14 cellular contexts compared by ENCODE assay signal in genomic region chr16:30998852-30999761, GRCh38. TPM values are rescaled to one million over a fixed set of nuclear protein-coding genes. Genes with fewer than 3 reads are reported as not detected.
A peak's percentile ranks its signal among the peaks of the same experiment; 100 is the strongest.
DNase-seq lines count a peak whose midpoint lies in the region; ATAC-seq, FAIRE-seq and TF ChIP-seq lines count a peak whose summit lies in the region.
"Had no signal": no experiment of that assay in that cellular context is flagged by ENCODE, and none has a peak within 500 bp of the region (broad histone marks: within the 10 kb centered on the region; RNA-seq: fewer than 3 reads in every experiment).

No MANE protein-coding gene starts in this region.

- H3K27ac ChIP-seq in RWPE1 (peak overlapping the region; percentile 94), skeletal muscle tissue (ENCODE audit: low read depth, low read length) (peak overlapping the region; percentile 47), kidney (ENCODE audit: low read depth in 2 of 2, low read length in 2 of 2) (no peak overlapping the region)
- H3K27ac ChIP-seq: foreskin keratinocyte had no signal

- intact Hi-C loops in kidney (cut with DNase I), result no loop called here

- H3K4me1 ChIP-seq in skeletal muscle tissue (ENCODE audit: control insufficient read depth in 3 of 3, insufficient read depth in 3 of 3, low read length in 3 of 3) (peaks cover 4 to 16% (median 10%) of the 10 kb centered on the region in 3 donors), kidney (ENCODE audit: control insufficient read depth in 1 of 2, insufficient read depth in 1 of 2, low read depth in 1 of 2, low read length in 2 of 2) (peaks cover 0 to 9% of the 10 kb centered on the region in 2 donors)

- no peak for TF ChIP-seq CTCF in RWPE1 (conservative IDR thresholded peaks at IDR 0.05; ENCODE audit: low read depth)
- TF ChIP-seq CTCF in fibroblast of mammary gland (conservative IDR thresholded peaks at IDR 0.05; ENCODE audit: control insufficient read depth, insufficient read depth, low read depth, low read length), result no peak
- no peak for TF ChIP-seq CTCF in kidney (IDR thresholded peaks at IDR 0.05; ENCODE audit: borderline replicate concordance, extremely low read depth, insufficient read depth)

- H3K36me3 ChIP-seq in H7 (replicated peaks; ENCODE audit: control insufficient read depth, insufficient read depth, low read length) (no peaks in the 10 kb centered on the region), skeletal muscle tissue (ENCODE audit: control insufficient read depth in 3 of 3, insufficient read depth in 3 of 3, low read length in 3 of 3) (no peaks in the 10 kb centered on the region), kidney (ENCODE audit: control insufficient read depth in 1 of 2, insufficient read depth in 2 of 2, low read length in 2 of 2) (no peaks in the 10 kb centered on the region)

- POLR2A ChIA-PET in RWPE1 (lab: Yijun Ruan, JAX; ENCODE audit: low non-redundant PET), result no interaction called here

- peak; percentile 45 for DNase-seq in H7
- DNase-seq in RWPE1 (ENCODE audit: low spot score), result no peak
- peak; percentile 22 for DNase-seq in fibroblast of mammary gland (ENCODE audit: low read depth)
- DNase-seq in kidney, result no peak
- DNase-seq in NCI-H1417 treated with DMSO at 0.1 percent for 48 hours (lab: John Stamatoyannopoulos, UW), result no peak
- DNase-seq: activated B cell treated with CpG ODN at 0.5 μM for 24 hours; activated CD8-positive, alpha-beta memory T cell treated with anti-CD3 and anti-CD28 coated beads, Interleukin-2, amount 50 U/mL, for 4 hours; activated naive CD8-positive, alpha-beta T cell treated with anti-CD3 and anti-CD28 coated beads, Interleukin-2, amount 10 ng/mL, durations not matched to agents 7 days and 5 days; Karpas-422; stimulated activated naive CD4-positive, alpha-beta T cell had no signal

- FAIRE-seq in kidney (lab: Jason Lieb, UNC), result no peak
- FAIRE-seq: GM12891 had no signal

- CTCF ChIA-PET in RWPE1 (lab: Yijun Ruan, JAX), result interaction anchor here (0.7 to 1.4 kb wide), 4 partner anchors 14 to 715 kb away, joined by 3 to 14 read pairs (median 4); partner anchors contain the start of gene HSD3B7

- H3K27me3 ChIP-seq in H7 (ENCODE audit: control insufficient read depth, insufficient read depth, low read length), result no peaks in the 10 kb centered on the region; the same call in 1 of the 2 replicates
- peaks cover 2 to 12% (median 8%) of the 10 kb centered on the region in 3 donors for H3K27me3 ChIP-seq in skeletal muscle tissue (ENCODE audit: control insufficient read depth in 3 of 3, insufficient read depth in 3 of 3, low read length in 3 of 3)
- H3K27me3 ChIP-seq: foreskin keratinocyte had no signal

- H3K9ac ChIP-seq in skeletal muscle tissue (ENCODE audit: low read depth in 1 of 3, low read length in 3 of 3), result no peak overlapping the region
- H3K9ac ChIP-seq in kidney (ENCODE audit: low read length in 2 of 2), result no peak overlapping the region

- H3K9me3 ChIP-seq in skeletal muscle tissue (ENCODE audit: control insufficient read depth in 3 of 3, low read length in 3 of 3) (no peaks in the 10 kb centered on the region), kidney (ENCODE audit: control insufficient read depth in 1 of 2, low read length in 2 of 2) (no peaks in the 10 kb centered on the region)

- ATAC-seq in GM21367 (IDR thresholded peaks at IDR 0.05; ENCODE audit: unreplicated experiment), result no peak

- H3K4me3 ChIP-seq in H7 (ENCODE audit: insufficient read depth, low read depth, low read length) (no peak overlapping the region), fibroblast of mammary gland (ENCODE audit: control insufficient read depth, low read depth, low read length) (no peak overlapping the region), skeletal muscle tissue (ENCODE audit: low read length in 3 of 3) (no peak overlapping the region), kidney (ENCODE audit: low read length in 2 of 2) (no peak overlapping the region)

RNA-seq across cellular contexts. Expression of gene STX1B, which starts 11.3 kb away (rescaled TPM):
- 1.3 and 4.1 TPM in 2 replicates for total RNA-seq in H7 (2014; rRNA removed; shearing (Covaris generic))
- total RNA-seq in skeletal muscle tissue, result not detected
- 1.7 TPM for total RNA-seq in kidney
- polyA plus RNA-seq in kidney (ENCODE audit: insufficient read depth, low read depth, low replicate concordance), result 0.22 TPM

RNA-seq across cellular contexts. Expression of gene HSD3B7, which starts 14.1 kb away (rescaled TPM):
- total RNA-seq in H7 (2014; rRNA removed; shearing (Covaris generic)), result 4.4 and 8.2 TPM in 2 replicates
- 12.5 TPM for total RNA-seq in skeletal muscle tissue
- 40.5 TPM for total RNA-seq in kidney
- 24.4 TPM for polyA plus RNA-seq in kidney (ENCODE audit: insufficient read depth, low read depth, low replicate concordance)

RNA-seq across cellular contexts. Expression of gene STX4, which starts 34.3 kb away (rescaled TPM):
- total RNA-seq in H7 (2014; rRNA removed; shearing (Covaris generic)), result 13.6 and 14.2 TPM in 2 replicates
- total RNA-seq in skeletal muscle tissue (19.3 TPM), kidney (60.6 TPM)
- polyA plus RNA-seq in kidney (ENCODE audit: insufficient read depth, low read depth, low replicate concordance), result 61.2 TPM

RNA-seq across cellular contexts. Expression of gene SETD1A, which starts 41.6 kb away (rescaled TPM):
- 4.1 and 5.0 TPM in 2 replicates for total RNA-seq in H7 (2014; rRNA removed; shearing (Covaris generic))
- total RNA-seq in skeletal muscle tissue, result 3.7 TPM
- 18.8 TPM for total RNA-seq in kidney
- 4.8 TPM for polyA plus RNA-seq in kidney (ENCODE audit: insufficient read depth, low read depth, low replicate concordance)

RNA-seq across cellular contexts. Expression of gene ORAI3, which starts 50.2 kb away (rescaled TPM):
- total RNA-seq in H7 (2014; rRNA removed; shearing (Covaris generic)), result 15.3 and 18.4 TPM in 2 replicates
- 9.4 TPM for total RNA-seq in skeletal muscle tissue
- 23.1 TPM for total RNA-seq in kidney
- polyA plus RNA-seq in kidney (ENCODE audit: insufficient read depth, low read depth, low replicate concordance), result 32.3 TPM

Comparison
In these comparisons a context has a peak if more than half of its experiments do, and no peak if none do; other contexts are left out.
1. DNase-seq: peak in H7 (single experiment) and fibroblast of mammary gland (single experiment); none in RWPE1 (single experiment), kidney (single experiment) and NCI-H1417 treated with DMSO at 0.1 percent for 48 hours (single experiment).
2. H3K27ac ChIP-seq: peak in RWPE1 (single experiment) and skeletal muscle tissue (single experiment); none in kidney (0 of 2).